ENCODE assay signal across 29 cellular contexts in genomic region chr1:113714606-113715269, GRCh38. TPM values are rescaled to one million over a fixed set of nuclear protein-coding genes. Genes with fewer than 3 reads are reported as not detected.
A peak's percentile ranks its signal among the peaks of the same experiment; 100 is the strongest.
DNase-seq lines count a peak whose midpoint lies in the region; FAIRE-seq and TF ChIP-seq lines count a peak whose summit lies in the region.
"Had no signal": no experiment of that assay in that cellular context is flagged by ENCODE, and none has a peak within 500 bp of the region (broad histone marks: within the 10 kb centered on the region; RNA-seq: fewer than 3 reads in every experiment).

No MANE protein-coding gene starts in this region.

- H3K4me3 Mint-ChIP-seq in endodermal cell, result no peak overlapping the region
- no peak overlapping the region for H3K4me3 Mint-ChIP-seq in neural crest cell
- H3K4me3 Mint-ChIP-seq: activated naive CD8-positive, alpha-beta T cell treated with anti-CD3 and anti-CD28 coated beads for 36 hours; B cell; mesothelial cell of epicardium; naive thymus-derived CD8-positive, alpha-beta T cell had no signal

- H3K36me3 Mint-ChIP-seq in endodermal cell (ENCODE audit: low read depth) (peaks cover 79% of the 10 kb centered on the region), neural crest cell (ENCODE audit: low read depth) (peaks cover 52% of the 10 kb centered on the region)

- TF ChIP-seq CTCF in D721Med (IDR thresholded peaks at IDR 0.05; ENCODE audit: insufficient read depth, missing control alignments) (peak; percentile 5), LNCaP clone FGC (IDR thresholded peaks at IDR 0.05; ENCODE audit: control insufficient read depth, extremely low read depth, insufficient read depth) (peak; percentile 49), endodermal cell (conservative IDR thresholded peaks at IDR 0.05) (peak; percentile 66), neural crest cell (conservative IDR thresholded peaks at IDR 0.05) (no peak), brain microvascular endothelial cell (IDR thresholded peaks at IDR 0.05; ENCODE audit: low read depth, low read length, missing control alignments) (no peak)

- no peak overlapping the region for H3K9ac ChIP-seq in endodermal cell (ENCODE audit: extremely low read depth, low read length, poor library complexity, severe bottlenecking)

- H3K27ac ChIP-seq in endodermal cell (ENCODE audit: low read depth, low read length) (no peak overlapping the region), brain microvascular endothelial cell (no peak overlapping the region)
- H3K27ac ChIP-seq: Peyer's patch, stomach, tibial nerve had no signal

- H3K4me3 ChIP-seq in LNCaP clone FGC (ENCODE audit: low read depth, low read length) (no peak overlapping the region), endodermal cell (ENCODE audit: low read length) (no peak overlapping the region), brain microvascular endothelial cell (ENCODE audit: low read depth, low read length) (no peak overlapping the region)
- H3K4me3 ChIP-seq: Peyer's patch, stomach, tibial nerve had no signal

- peaks cover 33% of the 10 kb centered on the region for H3K9me3 Mint-ChIP-seq in endodermal cell
- peaks cover 19% of the 10 kb centered on the region for H3K9me3 Mint-ChIP-seq in neural crest cell

- peaks cover 3% of the 10 kb centered on the region for H3K4me1 ChIP-seq in endodermal cell (ENCODE audit: control insufficient read depth, insufficient read depth, low read length)
- H3K4me1 ChIP-seq: Peyer's patch, stomach, tibial nerve had no signal

- H3K27ac Mint-ChIP-seq in endodermal cell (peak overlapping the region; percentile 42), neural crest cell (ENCODE audit: unreplicated experiment) (peak overlapping the region; percentile 2)
- H3K27ac Mint-ChIP-seq: activated naive CD8-positive, alpha-beta T cell treated with anti-CD3 and anti-CD28 coated beads for 36 hours; B cell; mesothelial cell of epicardium had no signal

- in situ Hi-C loops in brain microvascular endothelial cell (cut with HindIII; ENCODE audit: low pct_ligation_motif_present, low sequenced_read_pairs), result no loop called here

- H3K4me1 Mint-ChIP-seq in endodermal cell (peaks cover 6% of the 10 kb centered on the region), neural crest cell (no peaks in the 10 kb centered on the region)
- H3K4me1 Mint-ChIP-seq: B cell, mesothelial cell of epicardium had no signal

- WGBS in endodermal cell (ENCODE audit: insufficient coverage in 1 of 2, insufficient read length in 1 of 2), 2 experiments, result 97% methylated on average over 3 of the region's 3 CpGs; no CpG with 5 or more reads in 1 of the 2 experiments

- DNase-seq in D721Med (ENCODE audit: insufficient read length, low spot score), result no peak
- DNase-seq in LNCaP clone FGC (ENCODE audit: low read depth), result no peak
- DNase-seq in endodermal cell, result peak; percentile 54
- DNase-seq in neural crest cell (ENCODE audit: low read depth, low spot score), result no peak
- no peak for DNase-seq in DMS53 treated with DMSO at 0.1 percent for 48 hours (lab: John Stamatoyannopoulos, UW; ENCODE audit: unreplicated experiment)
- DNase-seq in RCC 7860 (ENCODE audit: low spot score), result no peak
- DNase-seq in NCI-H748 (lab: John Stamatoyannopoulos, UW; ENCODE audit: unreplicated experiment), result no peak
- no peak for DNase-seq in brain microvascular endothelial cell
- DNase-seq: activated CD4-positive, alpha-beta T cell treated with anti-CD3 and anti-CD28 coated beads for 1 hour; activated naive CD8-positive, alpha-beta T cell treated with anti-CD3 and anti-CD28 coated beads for 36 hours; activated T-cell treated with anti-CD3 and anti-CD28 coated beads for 4 hours; aorta; caudate nucleus; GDM1; Kasumi-1; left ventricle myocardium superior; naive thymus-derived CD8-positive, alpha-beta T cell; NCI-H1694 treated with DMSO at 0.1 percent for 48 hours; NCI-H2171 treated with DMSO at 0.1 percent for 48 hours; NCI-H524; Peyer's patch; retina; small intestine; stomach; T-helper 1 cell had no signal

- H3K27me3 ChIP-seq in endodermal cell (ENCODE audit: control insufficient read depth, insufficient read depth, low read length, poor library complexity, severe bottlenecking) (no peaks in the 10 kb centered on the region), brain microvascular endothelial cell (replicated peaks) (no peaks in the 10 kb centered on the region)
- H3K27me3 ChIP-seq: Peyer's patch, stomach, tibial nerve had no signal

- no peak for FAIRE-seq in D721Med (lab: Jason Lieb, UNC)
- FAIRE-seq in RCC 7860 (lab: Jason Lieb, UNC), result no peak
- FAIRE-seq: endometrium, small intestine had no signal

- H3K36me3 ChIP-seq in endodermal cell (ENCODE audit: control insufficient read depth, insufficient read depth, low read length) (peaks cover 77% of the 10 kb centered on the region), brain microvascular endothelial cell (replicated peaks) (peaks cover 24% of the 10 kb centered on the region)

- H3K27me3 Mint-ChIP-seq in endodermal cell (ENCODE audit: insufficient read depth), result no peaks in the 10 kb centered on the region
- no peaks in the 10 kb centered on the region for H3K27me3 Mint-ChIP-seq in neural crest cell (ENCODE audit: low read depth)
- H3K27me3 Mint-ChIP-seq: activated naive CD8-positive, alpha-beta T cell treated with anti-CD3 and anti-CD28 coated beads for 36 hours; B cell; naive thymus-derived CD8-positive, alpha-beta T cell had no signal

- H3K9me3 ChIP-seq in endodermal cell (ENCODE audit: control insufficient read depth, low read length), result peaks cover 42% of the 10 kb centered on the region
- H3K9me3 ChIP-seq: Peyer's patch had no signal

RNA-seq across cellular contexts. Expression of gene PHTF1, which starts 44.5 kb away (rescaled TPM):
- 10 to 100 TPM; 43.8 to 56.5 TPM for total RNA-seq in endodermal cell
- 41.2 TPM for polyA plus RNA-seq in endodermal cell (2013, experiment 1 of 2)
- 39.2 TPM for polyA plus RNA-seq in endodermal cell (2013, experiment 2 of 2)
- total RNA-seq in neural crest cell, result 48.5 and 50.2 TPM in 2 replicates

Comparison
In these comparisons a context has a peak if more than half of its experiments do, and no peak if none do; other contexts are left out.
1. CTCF ChIP-seq: peak in D721Med (single experiment), LNCaP clone FGC (single experiment) and endodermal cell (single experiment); none in neural crest cell (single experiment) and brain microvascular endothelial cell (single experiment).